9 cellular contexts compared by ENCODE assay signal in genomic region chr5:52725065-52725746, GRCh38.
DNase-seq lines count a peak whose midpoint lies in the region; ATAC-seq lines count a peak whose summit lies in the region.
"Had no signal": no experiment of that assay in that cellular context is flagged by ENCODE, and none has a peak within 500 bp of the region (broad histone marks: within the 10 kb centered on the region; RNA-seq: fewer than 3 reads in every experiment).

No MANE protein-coding gene starts in this region.

- peak overlapping the region; percentile 24 for H3K27ac ChIP-seq in duodenal mucosa (ENCODE audit: low read depth, low read length)
- H3K27ac ChIP-seq: 22Rv1 had no signal

- H3K4me3 ChIP-seq in duodenal mucosa (ENCODE audit: low read depth in 1 of 2, low read length in 2 of 2) = peak overlapping the region in 1 of 2 donors; percentile 14
- no peak overlapping the region for H3K4me3 ChIP-seq in HAP-1

- peak; percentile 64 for DNase-seq in DMS79 treated with DMSO at 0.1 percent for 48 hours (lab: John Stamatoyannopoulos, UW)
- no peak for DNase-seq in DMS79 (lab: John Stamatoyannopoulos, UW)
- peak; percentile 21 to 94 (median 61) for DNase-seq in T-helper 1 cell
- DNase-seq in stimulated activated CD4-positive, alpha-beta T cell treated with anti-CD3 and anti-CD28 coated beads, Interleukin-2, amount 100 ng/mL, for 48 hours = peak; percentile 18 to 25
- no peak for DNase-seq in HAP-1 (ENCODE audit: low spot score in 2 of 2)
- no peak for DNase-seq in 8988T

- H3K9ac ChIP-seq in duodenal mucosa (ENCODE audit: low read depth in 1 of 2, low read length in 2 of 2) = no peak overlapping the region

- H3K9me3 ChIP-seq in duodenal mucosa (ENCODE audit: control insufficient read depth in 1 of 2, low read length in 2 of 2) = no peaks in the 10 kb centered on the region
- no peaks in the 10 kb centered on the region for H3K9me3 ChIP-seq in HAP-1

- H3K36me3 ChIP-seq in duodenal mucosa (ENCODE audit: control insufficient read depth in 1 of 2, insufficient read depth in 2 of 2, low read length in 2 of 2) (no peaks in the 10 kb centered on the region), HAP-1 (replicated peaks) (no peaks in the 10 kb centered on the region)

- in situ Hi-C loops in HAP-1 (cut with MboI; ENCODE audit: low sequenced_read_pairs) = no loop called here

- H3K27me3 ChIP-seq in duodenal mucosa (ENCODE audit: control insufficient read depth in 1 of 2, insufficient read depth in 2 of 2, low read length in 2 of 2) (no peaks in the 10 kb centered on the region), HAP-1 (ENCODE audit: low read depth) (no peaks in the 10 kb centered on the region)

- H3K4me1 ChIP-seq in duodenal mucosa (ENCODE audit: control insufficient read depth in 1 of 2, insufficient read depth in 2 of 2, low read length in 2 of 2) = peaks cover 28 to 43% of the 10 kb centered on the region in 2 donors
- H3K4me1 ChIP-seq in HAP-1 = no peaks in the 10 kb centered on the region

- ATAC-seq in HG03175 (IDR thresholded peaks at IDR 0.05; ENCODE audit: unreplicated experiment) = peak; percentile 87

Comparison
In these comparisons a context has a peak if more than half of its experiments do, and no peak if none do; other contexts are left out.
1. DNase-seq: peak in DMS79 treated with DMSO at 0.1 percent for 48 hours (single experiment), T-helper 1 cell (5 of 5) and stimulated activated CD4-positive, alpha-beta T cell treated with anti-CD3 and anti-CD28 coated beads, Interleukin-2, amount 100 ng/mL, for 48 hours (2 of 2); none in DMS79 (single experiment), HAP-1 (0 of 2) and 8988T (single experiment).